Comparison of ENCODE assay signal across 8 cellular contexts in the genomic region with DNA sequence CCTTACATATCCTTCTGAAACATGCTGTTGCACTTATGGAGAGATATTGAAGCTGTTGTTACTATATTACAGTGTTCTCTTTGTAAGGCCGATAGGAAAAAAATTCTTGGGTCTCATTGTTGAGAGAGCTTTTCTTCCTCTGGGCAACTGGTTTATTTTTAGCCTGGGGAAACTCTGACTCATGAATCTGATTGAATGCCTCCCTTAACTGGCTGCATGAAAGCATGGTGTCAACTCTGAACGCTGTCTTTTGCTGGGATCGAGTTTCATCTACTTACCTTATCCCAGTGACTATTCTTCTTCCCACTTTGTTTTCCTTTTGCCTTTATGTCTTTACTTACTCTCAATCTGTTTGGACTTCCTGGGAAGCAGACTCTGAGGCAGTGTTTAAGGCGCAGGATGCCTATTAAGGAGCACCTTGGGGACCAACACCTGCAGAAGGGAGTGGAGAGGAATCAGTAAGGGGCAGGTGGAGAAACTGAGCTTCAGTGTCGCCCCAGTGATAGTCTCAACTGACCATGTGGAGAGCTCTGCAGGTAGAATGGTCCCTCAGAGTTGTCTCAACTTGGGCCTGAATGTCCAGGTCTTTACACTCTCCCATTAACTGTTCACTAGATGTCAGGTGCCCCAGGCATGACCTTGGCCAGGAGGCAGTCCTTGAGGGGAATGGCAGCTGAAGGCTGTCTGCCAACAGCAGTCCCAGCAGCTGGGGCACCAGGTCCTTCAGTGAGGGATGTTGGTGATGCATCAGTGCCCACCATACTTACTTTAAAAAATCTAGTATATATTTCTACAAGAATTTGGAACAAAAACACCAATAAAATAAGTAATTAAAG.
DNase-seq lines count a peak whose midpoint lies in the region; ATAC-seq, FAIRE-seq and TF ChIP-seq lines count a peak whose summit lies in the region.

No MANE protein-coding gene starts in this region.

- H3K9me3 ChIP-seq in K562 (replicated peaks; ENCODE audit: control insufficient read depth, insufficient read depth, low read depth, low read length): no peaks in the 10 kb centered on the region
- H3K9me3 ChIP-seq in transverse colon: no peaks in the 10 kb centered on the region
- H3K9me3 ChIP-seq in Caco-2: no peaks in the 10 kb centered on the region

- H4K20me1 ChIP-seq in K562 (replicated peaks; ENCODE audit: control insufficient read depth, insufficient read depth, low read length): no peaks in the 10 kb centered on the region

- H3K9me1 ChIP-seq in K562 (ENCODE audit: control insufficient read depth, insufficient read depth, low read length): no peaks in the 10 kb centered on the region

- TF ChIP-seq POLR2A in K562 (conservative IDR thresholded peaks at IDR 0.05): no peak
- no peak for TF ChIP-seq POLR2A in transverse colon (IDR thresholded peaks at IDR 0.05)

- no peak overlapping the region for H3K4me3 Mint-ChIP-seq in activated CD8-positive, alpha-beta T cell treated with anti-CD3 and anti-CD28 coated beads for 36 hours
- H3K4me3 Mint-ChIP-seq in activated CD8-positive, alpha-beta T cell treated with anti-CD3 and anti-CD28 coated beads, Interleukin-2, amount 10 ng/mL, durations not matched to agents 7 days and 5 days: no peak overlapping the region
- H3K4me3 Mint-ChIP-seq in Caco-2 (ENCODE audit: unreplicated experiment): no peak overlapping the region
- H3K4me3 Mint-ChIP-seq in WTC11: no peak overlapping the region

- in situ Hi-C loops in K562 (cut with MboI): no loop called here
- in situ Hi-C loops in transverse colon (cut with MboI; ENCODE audit: low pct_ligation_motif_present in 1 of 4, low pct_unique_long_range_greater_than_20kb in 1 of 4, low sequenced_read_pairs in 3 of 4): no loop called here

- no peak overlapping the region; the same call in 2 of the 3 replicates for H3K27ac ChIP-seq in K562 (ENCODE audit: extremely low read depth, low read depth, low read length)
- H3K27ac ChIP-seq in transverse colon: peak overlapping the region; percentile 21 to 66 (median 41)

- H3K36me3 ChIP-seq in K562 (ENCODE audit: control insufficient read depth, insufficient read depth, low read length) (no peaks in the 10 kb centered on the region), transverse colon (no peaks in the 10 kb centered on the region), Caco-2 (ENCODE audit: control insufficient read depth, insufficient read depth, low read length) (no peaks in the 10 kb centered on the region)

- no peak overlapping the region for H3K27ac Mint-ChIP-seq in activated CD8-positive, alpha-beta T cell treated with anti-CD3 and anti-CD28 coated beads for 36 hours
- H3K27ac Mint-ChIP-seq in activated CD8-positive, alpha-beta T cell treated with anti-CD3 and anti-CD28 coated beads, Interleukin-2, amount 10 ng/mL, durations not matched to agents 7 days and 5 days: no peak overlapping the region
- H3K27ac Mint-ChIP-seq in Caco-2 (ENCODE audit: unreplicated experiment): no peak overlapping the region
- H3K27ac Mint-ChIP-seq in WTC11: no peak overlapping the region

- no peak; a peak in 1 of 4 replicates for TF ChIP-seq RAD21 in K562 (CRISPR knock-in tag; conservative IDR thresholded peaks at IDR 0.05 in 1 of 2, IDR thresholded peaks at IDR 0.05 in 1 of 2)

- BruUV-seq in K562 (replicated peaks; lab: Mats Ljungman, UMichigan): no TSS peak
- no TSS peak for BruUV-seq in Caco-2 (replicated peaks; lab: Mats Ljungman, UMichigan)

- POLR2A ChIA-PET in activated CD8-positive, alpha-beta T cell treated with anti-CD3 and anti-CD28 coated beads for 36 hours (lab: Charles Lee): no interaction called here
- POLR2A ChIA-PET in activated CD8-positive, alpha-beta T cell treated with anti-CD3 and anti-CD28 coated beads, Interleukin-2, amount 10 ng/mL, durations not matched to agents 7 days and 5 days (lab: Charles Lee): no interaction called here
- POLR2A ChIA-PET in K562 (lab: Yijun Ruan, JAX) (interaction anchor here (0.7 to 1.4 kb wide), 2 partner anchors 8 to 19 kb away, joined by 3 to 5 read pairs; no protein-coding TSS in a partner anchor), Caco-2 (lab: Charles Lee) (no interaction called here), WTC11 (lab: Charles Lee) (no interaction called here)

- CTCF ChIA-PET in activated CD8-positive, alpha-beta T cell treated with anti-CD3 and anti-CD28 coated beads for 36 hours (lab: Charles Lee): interaction anchor here (1.0 kb wide), 1 partner anchor 111 kb away, joined by 3 read pairs; no protein-coding TSS in a partner anchor
- CTCF ChIA-PET in activated CD8-positive, alpha-beta T cell treated with anti-CD3 and anti-CD28 coated beads, Interleukin-2, amount 10 ng/mL, durations not matched to agents 7 days and 5 days (lab: Charles Lee): interaction anchor here (1.0 kb wide), 1 partner anchor 8 kb away, joined by 3 read pairs; no protein-coding TSS in a partner anchor
- CTCF ChIA-PET in K562 (lab: Yijun Ruan, JAX; ENCODE audit: low intra/inter-chr PET ratio): no interaction called here
- CTCF ChIA-PET in Caco-2 (lab: Charles Lee): no interaction called here
- CTCF ChIA-PET in WTC11 (lab: Charles Lee): interaction anchor here (2.2 kb wide), 1 partner anchor 99 kb away, joined by 6 read pairs; no protein-coding TSS in a partner anchor

- H3K36me3 Mint-ChIP-seq in activated CD8-positive, alpha-beta T cell treated with anti-CD3 and anti-CD28 coated beads for 36 hours (ENCODE audit: low read depth): no peaks in the 10 kb centered on the region
- H3K36me3 Mint-ChIP-seq in activated CD8-positive, alpha-beta T cell treated with anti-CD3 and anti-CD28 coated beads, Interleukin-2, amount 10 ng/mL, durations not matched to agents 7 days and 5 days (ENCODE audit: low read depth): no peaks in the 10 kb centered on the region
- H3K36me3 Mint-ChIP-seq in Caco-2 (ENCODE audit: insufficient read depth, unreplicated experiment) (no peaks in the 10 kb centered on the region), WTC11 (no peaks in the 10 kb centered on the region)

- H3K27me3 ChIP-seq in K562 (ENCODE audit: control insufficient read depth in 2 of 2, insufficient read depth in 2 of 2, low read length in 2 of 2) (no peaks in the 10 kb centered on the region), transverse colon (no peaks in the 10 kb centered on the region), Caco-2 (replicated peaks; ENCODE audit: control insufficient read depth, insufficient read depth, low read length) (no peaks in the 10 kb centered on the region)

- no peak overlapping the region for H3K4me2 ChIP-seq in K562 (ENCODE audit: insufficient read depth, low read length)

- no peak for DNase-seq in activated CD8-positive, alpha-beta T cell treated with anti-CD3 and anti-CD28 coated beads for 36 hours
- no peak for DNase-seq in activated CD8-positive, alpha-beta T cell treated with anti-CD3 and anti-CD28 coated beads, Interleukin-2, amount 10 ng/mL, durations not matched to agents 7 days and 5 days
- DNase-seq in K562 (ENCODE audit: extremely low read depth in 1 of 4, low spot score in 3 of 4) (peak in 2 of 4 experiments; percentile 20 to 51), inferior parietal cortex (ENCODE audit: extremely low spot score) (peak; percentile 85), transverse colon (no peak), Caco-2 (no peak), WTC11 (ENCODE audit: low spot score) (no peak)

- no peak overlapping the region for H3K9ac ChIP-seq in K562 (ENCODE audit: insufficient read depth in 1 of 2, low read depth in 2 of 2, low read length in 2 of 2)

- intact Hi-C loops in activated CD8-positive, alpha-beta T cell treated with anti-CD3 and anti-CD28 coated beads for 36 hours (cut with micrococcal nuclease): no loop called here
- intact Hi-C loops in K562 (cut with micrococcal nuclease): no loop called here
- intact Hi-C loops in transverse colon (cut with DNase I; ENCODE audit: low total_unique reads): no loop called here
- intact Hi-C loops in Caco-2 (cut with micrococcal nuclease; ENCODE audit: unreplicated experiment): no loop called here

- no peak for FAIRE-seq in K562 (lab: Jason Lieb, UNC)

- TF ChIP-seq CTCF in activated CD8-positive, alpha-beta T cell treated with anti-CD3 and anti-CD28 coated beads for 36 hours (IDR thresholded peaks at IDR 0.05): no peak
- TF ChIP-seq CTCF in K562 (IDR thresholded peaks at IDR 0.05 in 2 of 3, conservative IDR thresholded peaks at IDR 0.05 in 1 of 3; ENCODE audit: insufficient read depth in 2 of 3, low read depth in 1 of 3, low read length in 3 of 3) (no peak), transverse colon (IDR thresholded peaks at IDR 0.05) (no peak), Caco-2 (IDR thresholded peaks at IDR 0.05; ENCODE audit: insufficient read depth in 1 of 2, low read depth in 1 of 2, low read length in 1 of 2, severe bottlenecking in 1 of 2, unreplicated experiment in 1 of 2) (no peak), WTC11 (IDR thresholded peaks at IDR 0.05) (no peak)

- peak; percentile 43; the same call in 1 of the 2 replicates for TF ChIP-seq EP300 in K562 (IDR thresholded peaks at IDR 0.05; ENCODE audit: low read length)
- TF ChIP-seq EP300 in transverse colon (IDR thresholded peaks at IDR 0.05; ENCODE audit: low read depth): no peak

- no peaks in the 10 kb centered on the region for H3K79me2 ChIP-seq in K562 (ENCODE audit: control insufficient read depth, insufficient read depth, low read length)

- 3% methylated on average over 5 of the region's 5 CpGs for WGBS in K562 (ENCODE audit: insufficient coverage, low coverage, missing lambda C conversion rate)
- 66 to 84% methylated on average over 5 of the region's 5 CpGs for WGBS in transverse colon (ENCODE audit: low coverage in 1 of 2), 2 donors

- H3K4me1 ChIP-seq in K562 (replicated peaks in 1 of 2; ENCODE audit: control insufficient read depth in 2 of 2, insufficient read depth in 2 of 2, low read length in 2 of 2) (peaks cover 0 to 13% of the 10 kb centered on the region in 2 experiments; a peak in 2 of 5 replicates), transverse colon (peaks cover 0 to 17% (median 2%) of the 10 kb centered on the region in 4 donors), Caco-2 (no peaks in the 10 kb centered on the region)

- ATAC-seq in activated CD8-positive, alpha-beta T cell treated with anti-CD3 and anti-CD28 coated beads for 36 hours: peak; percentile 42
- no peak for ATAC-seq in activated CD8-positive, alpha-beta T cell treated with anti-CD3 and anti-CD28 coated beads, Interleukin-2, amount 10 ng/mL, durations not matched to agents 7 days and 5 days
- ATAC-seq in K562 (peak; percentile 72), GM19035 (IDR thresholded peaks at IDR 0.05; ENCODE audit: unreplicated experiment) (no peak), WTC11 (no peak; the same call in 1 of the 2 replicates)

- H3K27me3 Mint-ChIP-seq in activated CD8-positive, alpha-beta T cell treated with anti-CD3 and anti-CD28 coated beads for 36 hours: no peaks in the 10 kb centered on the region
- H3K27me3 Mint-ChIP-seq in activated CD8-positive, alpha-beta T cell treated with anti-CD3 and anti-CD28 coated beads, Interleukin-2, amount 10 ng/mL, durations not matched to agents 7 days and 5 days (ENCODE audit: low read depth): no peaks in the 10 kb centered on the region
- peaks cover 16% of the 10 kb centered on the region for H3K27me3 Mint-ChIP-seq in Caco-2 (ENCODE audit: insufficient read depth, unreplicated experiment)
- H3K27me3 Mint-ChIP-seq in WTC11 (ENCODE audit: low read depth): no peaks in the 10 kb centered on the region; the same call in 1 of the 2 replicates

- no peak overlapping the region for H3K4me3 ChIP-seq in K562
- no peak overlapping the region for H3K4me3 ChIP-seq in transverse colon
- H3K4me3 ChIP-seq in Caco-2 (ENCODE audit: low read depth, low read length): no peak overlapping the region

- H3K9me3 Mint-ChIP-seq in activated CD8-positive, alpha-beta T cell treated with anti-CD3 and anti-CD28 coated beads for 36 hours: no peaks in the 10 kb centered on the region
- H3K9me3 Mint-ChIP-seq in activated CD8-positive, alpha-beta T cell treated with anti-CD3 and anti-CD28 coated beads, Interleukin-2, amount 10 ng/mL, durations not matched to agents 7 days and 5 days (ENCODE audit: insufficient read depth): no peaks in the 10 kb centered on the region
- H3K9me3 Mint-ChIP-seq in Caco-2 (ENCODE audit: unreplicated experiment): no peaks in the 10 kb centered on the region
- no peaks in the 10 kb centered on the region; the same call in 1 of the 2 replicates for H3K9me3 Mint-ChIP-seq in WTC11

- H2AFZ ChIP-seq in K562 (ENCODE audit: low read depth, low read length): no peak overlapping the region; the same call in 1 of the 2 replicates

- H3K4me1 Mint-ChIP-seq in activated CD8-positive, alpha-beta T cell treated with anti-CD3 and anti-CD28 coated beads for 36 hours (ENCODE audit: low read depth): peaks cover 9% of the 10 kb centered on the region
- H3K4me1 Mint-ChIP-seq in activated CD8-positive, alpha-beta T cell treated with anti-CD3 and anti-CD28 coated beads, Interleukin-2, amount 10 ng/mL, durations not matched to agents 7 days and 5 days (ENCODE audit: low read depth): peaks cover 3% of the 10 kb centered on the region
- H3K4me1 Mint-ChIP-seq in Caco-2 (ENCODE audit: low read depth, unreplicated experiment): no peaks in the 10 kb centered on the region
- H3K4me1 Mint-ChIP-seq in WTC11: peaks cover 17% of the 10 kb centered on the region

Comparison
In these comparisons a context has a peak if more than half of its experiments do, and no peak if none do; other contexts are left out.
1. ATAC-seq: peak in activated CD8-positive, alpha-beta T cell treated with anti-CD3 and anti-CD28 coated beads for 36 hours (single experiment) and K562 (single experiment); none in activated CD8-positive, alpha-beta T cell treated with anti-CD3 and anti-CD28 coated beads, Interleukin-2, amount 10 ng/mL, durations not matched to agents 7 days and 5 days (single experiment), GM19035 (single experiment) and WTC11 (single experiment).
2. CTCF ChIA-PET loops: an anchor here in activated CD8-positive, alpha-beta T cell treated with anti-CD3 and anti-CD28 coated beads for 36 hours (1.0 kb wide), activated CD8-positive, alpha-beta T cell treated with anti-CD3 and anti-CD28 coated beads, Interleukin-2, amount 10 ng/mL, durations not matched to agents 7 days and 5 days (1.0 kb wide) and WTC11 (2.2 kb wide); none called in K562 and Caco-2.